29 cellular contexts compared by ENCODE assay signal in the genomic region with DNA sequence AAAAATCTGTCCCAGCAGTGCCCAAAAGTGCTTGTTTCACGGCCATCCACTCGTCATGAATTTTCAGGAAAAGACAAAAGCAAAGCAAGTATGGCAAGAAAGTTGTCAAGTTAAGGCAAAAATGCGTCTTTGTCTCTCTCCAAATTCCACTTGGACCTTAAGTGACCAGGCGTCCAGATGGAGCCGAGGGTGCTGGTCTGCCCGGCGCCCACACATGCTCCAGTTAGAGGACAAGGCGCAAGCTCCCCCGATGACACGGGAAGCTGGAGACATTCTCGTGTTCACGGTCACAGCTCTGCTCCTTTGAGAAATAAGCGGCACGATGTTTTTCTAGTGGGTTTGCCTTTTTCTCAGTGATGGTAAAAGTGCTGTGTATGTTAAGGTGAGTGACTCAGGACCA.
"Had no signal": no experiment of that assay in that cellular context is flagged by ENCODE, and none has a peak within 500 bp of the region (broad histone marks: within the 10 kb centered on the region; RNA-seq: fewer than 3 reads in every experiment).

No MANE protein-coding gene starts in this region.

- H3K9me3 ChIP-seq: colonic mucosa had no signal

- H3K4me3 ChIP-seq: ascending aorta, breast epithelium, cardiac muscle cell, colonic mucosa, esophagus squamous epithelium, gastroesophageal sphincter had no signal

- H3K4me1 ChIP-seq: ascending aorta, breast epithelium, colonic mucosa, esophagus squamous epithelium, gastroesophageal sphincter had no signal

- H3K27me3 Mint-ChIP-seq: activated CD4-positive, alpha-beta memory T cell treated with anti-CD3 and anti-CD28 coated beads for 36 hours; activated CD4-positive, alpha-beta T cell treated with anti-CD3 and anti-CD28 coated beads, Interleukin-2, amount 10 ng/mL, durations not matched to agents 24 days and 14 days; activated naive CD4-positive, alpha-beta T cell treated with anti-CD3 and anti-CD28 coated beads, Interleukin-2, amount 10 ng/mL, durations not matched to agents 7 days and 5 days; activated naive CD8-positive, alpha-beta T cell treated with anti-CD3 and anti-CD28 coated beads, Interleukin-2, amount 10 ng/mL, durations not matched to agents 7 days and 5 days; activated T-helper 17 cell treated with anti-CD3 and anti-CD28 coated beads, Interleukin-2, amount 50 U/mL, for 72 hours; T-helper 17 cell had no signal

- H3K4me1 Mint-ChIP-seq: activated CD4-positive, alpha-beta T cell treated with anti-CD3 and anti-CD28 coated beads, Interleukin-2, amount 10 ng/mL, durations not matched to agents 24 days and 14 days; activated naive CD4-positive, alpha-beta T cell treated with anti-CD3 and anti-CD28 coated beads, Interleukin-2, amount 10 ng/mL, durations not matched to agents 7 days and 5 days; activated naive CD8-positive, alpha-beta T cell treated with anti-CD3 and anti-CD28 coated beads, Interleukin-2, amount 10 ng/mL, durations not matched to agents 7 days and 5 days; brain; T-helper 17 cell; WTC11 had no signal

- H3K4me3 Mint-ChIP-seq: activated CD4-positive, alpha-beta memory T cell treated with anti-CD3 and anti-CD28 coated beads for 36 hours; activated CD4-positive, alpha-beta T cell treated with anti-CD3 and anti-CD28 coated beads, Interleukin-2, amount 10 ng/mL, durations not matched to agents 24 days and 14 days; activated CD8-positive, alpha-beta T cell treated with anti-CD3 and anti-CD28 coated beads, Interleukin-2, amount 10 ng/mL, durations not matched to agents 7 days and 5 days; activated naive CD4-positive, alpha-beta T cell treated with anti-CD3 and anti-CD28 coated beads, Interleukin-2, amount 10 ng/mL, durations not matched to agents 7 days and 5 days; activated naive CD8-positive, alpha-beta T cell treated with anti-CD3 and anti-CD28 coated beads, Interleukin-2, amount 10 ng/mL, durations not matched to agents 7 days and 5 days; activated T-cell treated with anti-CD3 and anti-CD28 coated beads, Interleukin-2, amount 50 U/mL, for 4 hours; activated T-helper 17 cell treated with anti-CD3 and anti-CD28 coated beads, Interleukin-2, amount 50 U/mL, for 72 hours; brain; T-helper 17 cell; T-helper 2 cell treated with Interferon-gamma antibody and Interleukin-4, amounts not matched to agents 5 μg/mL and 100 μg/mL, for 36 hours; WTC11 had no signal

- H3K27me3 ChIP-seq: ascending aorta, cardiac muscle cell, colonic mucosa, esophagus squamous epithelium had no signal

- H3K36me3 ChIP-seq: ascending aorta, breast epithelium, cardiac muscle cell, colonic mucosa, esophagus squamous epithelium, gastroesophageal sphincter had no signal

- H3K27ac Mint-ChIP-seq: activated CD4-positive, alpha-beta memory T cell treated with anti-CD3 and anti-CD28 coated beads for 36 hours; activated CD4-positive, alpha-beta T cell treated with anti-CD3 and anti-CD28 coated beads, Interleukin-2, amount 10 ng/mL, durations not matched to agents 24 days and 14 days; activated CD8-positive, alpha-beta T cell treated with anti-CD3 and anti-CD28 coated beads, Interleukin-2, amount 10 ng/mL, durations not matched to agents 7 days and 5 days; activated naive CD4-positive, alpha-beta T cell treated with anti-CD3 and anti-CD28 coated beads, Interleukin-2, amount 10 ng/mL, durations not matched to agents 7 days and 5 days; activated naive CD8-positive, alpha-beta T cell treated with anti-CD3 and anti-CD28 coated beads, Interleukin-2, amount 10 ng/mL, durations not matched to agents 7 days and 5 days; activated T-helper 17 cell treated with anti-CD3 and anti-CD28 coated beads, Interleukin-2, amount 50 U/mL, for 72 hours; brain; T-helper 17 cell; T-helper 2 cell treated with Interferon-gamma antibody and Interleukin-4, amounts not matched to agents 5 μg/mL and 100 μg/mL, for 36 hours; WTC11 had no signal

- ATAC-seq: activated CD4-positive, CD25-positive, alpha-beta regulatory T cell treated with anti-CD3 and anti-CD28 coated beads, Interleukin-2, amount 50 U/mL, for 24 hours; activated CD8-positive, alpha-beta T cell treated with anti-CD3 and anti-CD28 coated beads, Interleukin-2, amount 10 ng/mL, durations not matched to agents 7 days and 5 days; activated naive CD4-positive, alpha-beta T cell treated with anti-CD3 and anti-CD28 coated beads, Interleukin-2, amount 50 U/mL, for 72 hours; activated T-cell treated with anti-CD3 and anti-CD28 coated beads, Interleukin-2, amount 50 U/mL, for 4 hours; activated T-helper 17 cell treated with anti-CD3 and anti-CD28 coated beads, Interleukin-2, amount 50 U/mL, for 72 hours; gastroesophageal sphincter; T-helper 17 cell; WTC11 had no signal

- H3K27ac ChIP-seq: ascending aorta, breast epithelium, cardiac muscle cell, colonic mucosa, epithelial cell of prostate, esophagus squamous epithelium, gastroesophageal sphincter, VCaP had no signal

- DNase-seq: activated CD4-positive, alpha-beta memory T cell treated with anti-CD3 and anti-CD28 coated beads for 36 hours; activated CD4-positive, alpha-beta T cell treated with anti-CD3 and anti-CD28 coated beads, Interleukin-2, amount 10 ng/mL, durations not matched to agents 24 days and 14 days; activated CD8-positive, alpha-beta T cell treated with anti-CD3 and anti-CD28 coated beads, Interleukin-2, amount 10 ng/mL, durations not matched to agents 7 days and 5 days; activated gamma-delta T cell; activated naive CD4-positive, alpha-beta T cell; activated naive CD4-positive, alpha-beta T cell treated with anti-CD3 and anti-CD28 coated beads, Interleukin-2, amount 10 ng/mL, durations not matched to agents 7 days and 5 days; activated naive CD8-positive, alpha-beta T cell treated with anti-CD3 and anti-CD28 coated beads, Interleukin-2, amount 10 ng/mL, durations not matched to agents 7 days and 5 days; activated T-cell treated with anti-CD3 and anti-CD28 coated beads, Interleukin-2, amount 50 U/mL, for 4 hours; central memory CD4-positive, alpha-beta T cell; cerebellar nuclear complex; colonic mucosa; effector CD8-positive, alpha-beta T cell; esophagus squamous epithelium; foreskin melanocyte; T-helper 1 cell; T-helper 17 cell; T1000 had no signal
